8 cellular contexts compared by ENCODE assay signal in the genomic region with DNA sequence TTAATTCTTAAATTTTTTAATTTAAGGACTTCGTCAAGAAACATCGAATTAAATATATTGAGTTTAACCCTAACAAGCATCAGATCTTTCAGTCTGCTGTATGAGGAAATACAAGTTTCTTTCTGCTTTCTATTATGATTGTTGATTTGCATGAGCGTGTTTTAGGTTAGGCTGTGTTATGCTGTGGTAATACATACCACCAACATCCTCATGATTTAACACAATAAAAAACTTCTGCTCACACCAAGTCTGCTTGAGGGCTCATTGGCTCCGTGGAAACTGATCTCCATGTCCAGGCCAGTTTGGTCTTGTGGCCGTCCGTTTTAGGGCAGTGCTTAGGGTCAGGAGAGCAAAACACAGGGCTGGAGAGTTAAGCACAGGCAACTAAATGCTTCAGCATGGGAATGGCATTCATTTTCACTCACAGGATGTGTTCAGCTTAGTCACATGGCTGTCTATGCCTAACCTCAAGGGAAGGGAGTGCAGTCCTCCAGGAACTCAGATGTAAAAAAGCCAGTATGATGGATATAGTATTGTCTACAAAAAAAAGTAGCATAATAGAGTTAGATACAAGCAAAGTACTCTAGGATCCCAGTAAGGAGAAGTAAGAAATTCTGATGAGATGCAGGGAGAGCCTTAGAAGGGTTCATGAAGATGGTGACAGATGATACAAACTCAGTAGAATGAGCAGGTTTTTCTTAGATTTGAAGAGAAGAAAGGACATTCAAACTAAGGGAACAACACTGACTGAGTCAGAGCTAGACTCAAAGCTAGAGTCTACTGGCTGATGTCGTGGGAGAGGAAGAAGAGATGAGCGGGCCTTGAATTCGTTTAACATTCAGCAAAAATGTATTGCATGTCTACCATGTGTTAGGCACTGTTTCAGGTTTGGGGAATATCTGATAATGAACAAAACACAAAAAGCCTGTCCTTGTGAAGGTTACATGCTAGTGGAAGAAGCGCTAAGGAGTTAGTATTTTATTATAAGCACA. TPM values are rescaled to one million over a fixed set of nuclear protein-coding genes. Genes with fewer than 3 reads are reported as not detected.
DNase-seq lines count a peak whose midpoint lies in the region; ATAC-seq and TF ChIP-seq lines count a peak whose summit lies in the region.

No MANE protein-coding gene starts in this region.

- no peak overlapping the region for H3K4me3 ChIP-seq in left ventricle myocardium inferior
- H3K4me3 ChIP-seq in subcutaneous abdominal adipose tissue (ENCODE audit: low read depth in 1 of 5, low read length in 5 of 5), result no peak overlapping the region
- no peak overlapping the region for H3K4me3 ChIP-seq in ascending aorta

- H3K36me3 Mint-ChIP-seq in activated T-cell treated with anti-CD3 and anti-CD28 coated beads, Interleukin-2, amount 50 U/mL, for 4 hours (ENCODE audit: insufficient read depth), result peaks cover 5% of the 10 kb centered on the region
- H3K36me3 Mint-ChIP-seq in activated T-helper 1 cell treated with anti-CD3 and anti-CD28 coated beads, Interleukin-12 subunit alpha, Interleukin-12 subunit beta, Interleukin-2, Interleukin-4 antibody, amounts not matched to agents 30 ng/mL and 10 ng/mL and 1 ng/mL, durations not matched to agents 14 hours and 24 hours and 36 hours (ENCODE audit: low read depth), result peaks cover 3% of the 10 kb centered on the region

- H3K27me3 Mint-ChIP-seq in activated T-cell treated with anti-CD3 and anti-CD28 coated beads, Interleukin-2, amount 50 U/mL, for 4 hours (ENCODE audit: low read depth), result no peaks in the 10 kb centered on the region
- H3K27me3 Mint-ChIP-seq in activated T-helper 1 cell treated with anti-CD3 and anti-CD28 coated beads, Interleukin-12 subunit alpha, Interleukin-12 subunit beta, Interleukin-2, Interleukin-4 antibody, amounts not matched to agents 30 ng/mL and 10 ng/mL and 1 ng/mL, durations not matched to agents 14 hours and 24 hours and 36 hours (ENCODE audit: insufficient read depth), result no peaks in the 10 kb centered on the region

- no peaks in the 10 kb centered on the region for H3K27me3 ChIP-seq in left ventricle myocardium inferior (ENCODE audit: low read depth)
- no peaks in the 10 kb centered on the region for H3K27me3 ChIP-seq in subcutaneous abdominal adipose tissue (ENCODE audit: control insufficient read depth in 5 of 5, insufficient read depth in 4 of 5, low read length in 5 of 5)
- no peaks in the 10 kb centered on the region for H3K27me3 ChIP-seq in ascending aorta

- no peak for DNase-seq in activated T-cell treated with anti-CD3 and anti-CD28 coated beads, Interleukin-2, amount 50 U/mL, for 4 hours
- DNase-seq in activated T-cell treated with anti-CD3 and anti-CD28 coated beads for 4 hours (no peak), left ventricle myocardium inferior (no peak), ascending aorta (ENCODE audit: low spot score in 2 of 2) (no peak)
- DNase-seq in activated T-helper 1 cell treated with anti-CD3 and anti-CD28 coated beads, Interleukin-12 subunit alpha, Interleukin-12 subunit beta, Interleukin-2, Interleukin-4 antibody, amounts not matched to agents 30 ng/mL and 10 ng/mL and 1 ng/mL, durations not matched to agents 14 hours and 24 hours and 36 hours (ENCODE audit: low spot score), result no peak

- H3K4me1 Mint-ChIP-seq in activated T-cell treated with anti-CD3 and anti-CD28 coated beads, Interleukin-2, amount 50 U/mL, for 4 hours (ENCODE audit: low read depth), result peaks cover 63% of the 10 kb centered on the region
- H3K4me1 Mint-ChIP-seq in activated T-helper 1 cell treated with anti-CD3 and anti-CD28 coated beads, Interleukin-12 subunit alpha, Interleukin-12 subunit beta, Interleukin-2, Interleukin-4 antibody, amounts not matched to agents 30 ng/mL and 10 ng/mL and 1 ng/mL, durations not matched to agents 14 hours and 24 hours and 36 hours (ENCODE audit: low read depth), result peaks cover 41% of the 10 kb centered on the region

- no peaks in the 10 kb centered on the region for H3K9me3 Mint-ChIP-seq in activated T-cell treated with anti-CD3 and anti-CD28 coated beads, Interleukin-2, amount 50 U/mL, for 4 hours
- no peaks in the 10 kb centered on the region for H3K9me3 Mint-ChIP-seq in activated T-helper 1 cell treated with anti-CD3 and anti-CD28 coated beads, Interleukin-12 subunit alpha, Interleukin-12 subunit beta, Interleukin-2, Interleukin-4 antibody, amounts not matched to agents 30 ng/mL and 10 ng/mL and 1 ng/mL, durations not matched to agents 14 hours and 24 hours and 36 hours

- peak overlapping the region; percentile 61 for H3K27ac Mint-ChIP-seq in activated T-helper 1 cell treated with anti-CD3 and anti-CD28 coated beads, Interleukin-12 subunit alpha, Interleukin-12 subunit beta, Interleukin-2, Interleukin-4 antibody, amounts not matched to agents 30 ng/mL and 10 ng/mL and 1 ng/mL, durations not matched to agents 14 hours and 24 hours and 36 hours

- no peaks in the 10 kb centered on the region for H3K9me3 ChIP-seq in left ventricle myocardium inferior (replicated peaks)
- H3K9me3 ChIP-seq in subcutaneous abdominal adipose tissue (ENCODE audit: control insufficient read depth in 5 of 5, low read length in 5 of 5), result no peaks in the 10 kb centered on the region
- H3K9me3 ChIP-seq in ascending aorta, result no peaks in the 10 kb centered on the region

- TF ChIP-seq CTCF in left ventricle myocardium inferior (IDR thresholded peaks at IDR 0.05; ENCODE audit: borderline replicate concordance) (no peak), ascending aorta (IDR thresholded peaks at IDR 0.05) (no peak)

- H3K9ac ChIP-seq in subcutaneous abdominal adipose tissue (ENCODE audit: low read length in 5 of 5), result no peak overlapping the region

- peaks cover 2% of the 10 kb centered on the region for H3K36me3 ChIP-seq in left ventricle myocardium inferior
- peaks cover 0 to 8% (median 0%) of the 10 kb centered on the region in 5 donors for H3K36me3 ChIP-seq in subcutaneous abdominal adipose tissue (ENCODE audit: control insufficient read depth in 5 of 5, insufficient read depth in 5 of 5, low read length in 5 of 5)
- peaks cover 9% of the 10 kb centered on the region in 2 donors for H3K36me3 ChIP-seq in ascending aorta

- H3K27ac ChIP-seq in left ventricle myocardium inferior (replicated peaks) (peak overlapping the region; percentile 92), subcutaneous abdominal adipose tissue (ENCODE audit: low read depth, low read length) (peak overlapping the region; percentile 6), ascending aorta (no peak overlapping the region)

- H3K4me1 ChIP-seq in left ventricle myocardium inferior, result peaks cover 98% of the 10 kb centered on the region
- peaks cover 5 to 56% (median 49%) of the 10 kb centered on the region in 5 donors for H3K4me1 ChIP-seq in subcutaneous abdominal adipose tissue (ENCODE audit: control insufficient read depth in 5 of 5, insufficient read depth in 5 of 5, low read length in 5 of 5)
- H3K4me1 ChIP-seq in ascending aorta, result peaks cover 0 to 47% of the 10 kb centered on the region in 2 donors

- intact Hi-C loops in activated T-helper 1 cell treated with anti-CD3 and anti-CD28 coated beads, Interleukin-12 subunit alpha, Interleukin-12 subunit beta, Interleukin-2, Interleukin-4 antibody, amounts not matched to agents 30 ng/mL and 10 ng/mL and 1 ng/mL, durations not matched to agents 14 hours and 24 hours and 36 hours (cut with micrococcal nuclease), result loop anchor here (2.0 kb wide), 1 partner anchor 17 kb away; a partner anchor contains a TSS
- intact Hi-C loops in left ventricle myocardium inferior (cut with micrococcal nuclease) (no loop called here), ascending aorta (cut with DNase I) (no loop called here)

- peak; percentile 91 to 92 for ATAC-seq in activated T-cell treated with anti-CD3 and anti-CD28 coated beads, Interleukin-2, amount 50 U/mL, for 4 hours
- ATAC-seq in HG02884 (IDR thresholded peaks at IDR 0.05; ENCODE audit: unreplicated experiment), result no peak
- ATAC-seq in GM21515 (IDR thresholded peaks at IDR 0.05; ENCODE audit: unreplicated experiment), result no peak

- H3K4me3 Mint-ChIP-seq in activated T-cell treated with anti-CD3 and anti-CD28 coated beads, Interleukin-2, amount 50 U/mL, for 4 hours, result peak overlapping the region; percentile 27
- no peak overlapping the region for H3K4me3 Mint-ChIP-seq in activated T-helper 1 cell treated with anti-CD3 and anti-CD28 coated beads, Interleukin-12 subunit alpha, Interleukin-12 subunit beta, Interleukin-2, Interleukin-4 antibody, amounts not matched to agents 30 ng/mL and 10 ng/mL and 1 ng/mL, durations not matched to agents 14 hours and 24 hours and 36 hours

RNA-seq across cellular contexts. Expression of a gene that starts 16.3 kb away (rescaled TPM):
- total RNA-seq in activated T-cell treated with anti-CD3 and anti-CD28 coated beads, Interleukin-2, amount 50 U/mL, for 4 hours, result 10 to 100 TPM; 79.9 to 96.2 (median 95.5) TPM
- 89.6 and 90.6 TPM in 2 replicates for total RNA-seq in activated T-helper 1 cell treated with anti-CD3 and anti-CD28 coated beads, Interleukin-12 subunit alpha, Interleukin-12 subunit beta, Interleukin-2, Interleukin-4 antibody, amounts not matched to agents 30 ng/mL and 10 ng/mL and 1 ng/mL, durations not matched to agents 14 hours and 24 hours and 36 hours
- total RNA-seq in left ventricle myocardium inferior (103 TPM), ascending aorta (78.1 TPM)

Comparison
In these comparisons a context has a peak if more than half of its experiments do, and no peak if none do; other contexts are left out.
1. ATAC-seq: peak in activated T-cell treated with anti-CD3 and anti-CD28 coated beads, Interleukin-2, amount 50 U/mL, for 4 hours (2 of 2); none in HG02884 (single experiment) and GM21515 (single experiment).
2. H3K27ac ChIP-seq: peak in left ventricle myocardium inferior (single experiment) and subcutaneous abdominal adipose tissue (single experiment); none in ascending aorta (0 of 2).